In the genomic region with DNA sequence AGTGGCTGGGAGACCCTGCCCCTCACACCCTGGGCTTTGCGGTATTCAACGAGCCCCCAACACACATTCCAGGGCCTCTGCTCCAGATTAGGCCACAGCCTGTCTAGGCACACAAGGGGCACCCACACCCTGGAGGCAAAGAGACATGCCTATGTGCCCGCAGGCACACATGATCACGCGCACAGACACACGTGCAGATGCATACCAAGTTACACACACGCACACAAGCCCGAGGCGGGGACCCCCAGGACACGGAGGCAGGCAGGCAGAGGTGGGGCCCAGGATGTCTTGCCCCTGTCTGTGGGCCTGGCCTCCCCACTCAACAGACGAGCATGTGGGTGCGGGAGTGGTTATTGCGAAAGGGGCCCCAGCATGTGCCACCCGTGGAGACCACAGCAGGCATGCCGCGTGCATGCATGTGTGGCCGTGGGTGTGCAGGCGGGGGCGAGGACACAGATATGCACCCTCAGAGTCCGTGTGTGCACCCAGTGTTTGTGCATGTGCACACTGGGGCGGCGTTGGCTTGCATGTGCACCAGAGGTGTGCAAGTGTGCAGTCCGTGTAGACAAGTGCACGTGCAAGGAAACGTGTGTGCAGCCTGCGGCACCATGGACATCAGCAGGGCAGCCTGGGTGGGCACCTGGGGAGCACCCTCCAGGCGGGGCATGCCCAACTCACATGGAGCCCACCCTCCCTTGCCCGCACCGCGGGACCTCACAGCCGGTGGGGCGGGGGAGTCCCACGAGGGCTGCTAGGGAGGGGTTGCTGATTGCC, we compare ENCODE assay signal across 8 cellular contexts. TPM values are rescaled to one million over a fixed set of nuclear protein-coding genes. Genes with fewer than 3 reads are reported as not detected.
DNase-seq lines count a peak whose midpoint lies in the region; TF ChIP-seq lines count a peak whose summit lies in the region.
"Not testable (repeated sequence)": the region's sequence is repeated elsewhere in the genome, so short reads cannot be mapped to it uniquely, and the experiment has no call there.

No MANE protein-coding gene starts in this region.

- TF ChIP-seq CTCF in C4-2B (conservative IDR thresholded peaks at IDR 0.05); nephron progenitor cell (IDR thresholded peaks at IDR 0.05); suprapubic skin (IDR thresholded peaks at IDR 0.05): not testable (repeated sequence)

- not testable (repeated sequence) for H3K4me1 ChIP-seq in HUES48 (ENCODE audit: control insufficient read depth, insufficient read depth, low read length)
- H3K4me1 ChIP-seq in effector memory CD4-positive, alpha-beta T cell (ENCODE audit: control insufficient read depth, insufficient read depth, low read length, poor library complexity, severe bottlenecking), result peaks cover 10% of the 10 kb centered on the region
- peaks cover 19% of the 10 kb centered on the region for H3K4me1 ChIP-seq in suprapubic skin

- not testable (repeated sequence) for H3K9ac ChIP-seq in HUES48 (ENCODE audit: low read depth, low read length)

- DNase-seq in T-helper 2 cell treated with Interferon-gamma antibody and Interleukin-4, amounts not matched to agents 5 μg/mL and 100 μg/mL, for 36 hours (ENCODE audit: low spot score); activated naive CD4-positive, alpha-beta T cell treated with anti-CD3 and anti-CD28 coated beads, Interleukin-2, amount 10 ng/mL, durations not matched to agents 7 days and 5 days; effector memory CD4-positive, alpha-beta T cell; nephron progenitor cell; suprapubic skin (ENCODE audit: low spot score in 2 of 2): not testable (repeated sequence)

- WGBS in suprapubic skin, result 42% methylated on average over 7 of the region's 33 CpGs

- not testable (repeated sequence) for H3K27me3 ChIP-seq in HUES48 (ENCODE audit: control insufficient read depth, insufficient read depth, low read length); effector memory CD4-positive, alpha-beta T cell (replicated peaks; ENCODE audit: control insufficient read depth, insufficient read depth, low read length, poor library complexity, severe bottlenecking); suprapubic skin

- H3K27me3 Mint-ChIP-seq in T-helper 2 cell treated with Interferon-gamma antibody and Interleukin-4, amounts not matched to agents 5 μg/mL and 100 μg/mL, for 36 hours (ENCODE audit: low read depth), result not testable (repeated sequence)
- H3K27me3 Mint-ChIP-seq in activated naive CD4-positive, alpha-beta T cell treated with anti-CD3 and anti-CD28 coated beads, Interleukin-2, amount 10 ng/mL, durations not matched to agents 7 days and 5 days, result peaks cover 31% of the 10 kb centered on the region
- H3K27me3 Mint-ChIP-seq in nephron progenitor cell (ENCODE audit: low read depth, poor library complexity), result peaks cover 19% of the 10 kb centered on the region

- CTCF ChIA-PET in activated naive CD4-positive, alpha-beta T cell treated with anti-CD3 and anti-CD28 coated beads, Interleukin-2, amount 10 ng/mL, durations not matched to agents 7 days and 5 days (lab: Charles Lee), result not testable (repeated sequence)

- H3K4me1 Mint-ChIP-seq in T-helper 2 cell treated with Interferon-gamma antibody and Interleukin-4, amounts not matched to agents 5 μg/mL and 100 μg/mL, for 36 hours (ENCODE audit: low read depth); activated naive CD4-positive, alpha-beta T cell treated with anti-CD3 and anti-CD28 coated beads, Interleukin-2, amount 10 ng/mL, durations not matched to agents 7 days and 5 days: not testable (repeated sequence)
- peaks cover 19% of the 10 kb centered on the region for H3K4me1 Mint-ChIP-seq in nephron progenitor cell

- not testable (repeated sequence) for H3K36me3 Mint-ChIP-seq in T-helper 2 cell treated with Interferon-gamma antibody and Interleukin-4, amounts not matched to agents 5 μg/mL and 100 μg/mL, for 36 hours (ENCODE audit: low read depth); activated naive CD4-positive, alpha-beta T cell treated with anti-CD3 and anti-CD28 coated beads, Interleukin-2, amount 10 ng/mL, durations not matched to agents 7 days and 5 days; nephron progenitor cell (ENCODE audit: low read depth)

- H3K4me3 ChIP-seq in HUES48 (ENCODE audit: low read depth, low read length) (peak overlapping the region; percentile 75), iPS-18c (ENCODE audit: insufficient read depth, low read depth, low read length) (peak overlapping the region; percentile 53), suprapubic skin (peak overlapping the region; percentile 69)
- H3K4me3 ChIP-seq in effector memory CD4-positive, alpha-beta T cell (ENCODE audit: insufficient read depth, low read depth, low read length, poor library complexity, severe bottlenecking), result peak overlapping the region; percentile 29

- not testable (repeated sequence) for H3K9me3 Mint-ChIP-seq in T-helper 2 cell treated with Interferon-gamma antibody and Interleukin-4, amounts not matched to agents 5 μg/mL and 100 μg/mL, for 36 hours; activated naive CD4-positive, alpha-beta T cell treated with anti-CD3 and anti-CD28 coated beads, Interleukin-2, amount 10 ng/mL, durations not matched to agents 7 days and 5 days; nephron progenitor cell

- not testable (repeated sequence) for H3K27ac Mint-ChIP-seq in T-helper 2 cell treated with Interferon-gamma antibody and Interleukin-4, amounts not matched to agents 5 μg/mL and 100 μg/mL, for 36 hours; activated naive CD4-positive, alpha-beta T cell treated with anti-CD3 and anti-CD28 coated beads, Interleukin-2, amount 10 ng/mL, durations not matched to agents 7 days and 5 days; nephron progenitor cell

- not testable (repeated sequence) for TF ChIP-seq EP300 in suprapubic skin (IDR thresholded peaks at IDR 0.05)

- H3K9me3 ChIP-seq in HUES48 (ENCODE audit: control insufficient read depth, insufficient read depth, low read length); effector memory CD4-positive, alpha-beta T cell (ENCODE audit: control insufficient read depth, low read length); iPS-18c (ENCODE audit: control insufficient read depth, insufficient read depth, low read length); suprapubic skin: not testable (repeated sequence)

- peak overlapping the region; percentile 37 for H3K4me3 Mint-ChIP-seq in T-helper 2 cell treated with Interferon-gamma antibody and Interleukin-4, amounts not matched to agents 5 μg/mL and 100 μg/mL, for 36 hours
- peak overlapping the region; percentile 48 for H3K4me3 Mint-ChIP-seq in activated naive CD4-positive, alpha-beta T cell treated with anti-CD3 and anti-CD28 coated beads, Interleukin-2, amount 10 ng/mL, durations not matched to agents 7 days and 5 days
- H3K4me3 Mint-ChIP-seq in nephron progenitor cell, result peak overlapping the region; percentile 74

- TF ChIP-seq POLR2A in suprapubic skin (IDR thresholded peaks at IDR 0.05), result not testable (repeated sequence)

- H3K27ac ChIP-seq in C4-2B, result peak overlapping the region; percentile 66; the same call in 1 of the 2 replicates
- not testable (repeated sequence) for H3K27ac ChIP-seq in HUES48 (ENCODE audit: low read depth, low read length); effector memory CD4-positive, alpha-beta T cell (ENCODE audit: insufficient read depth, low read length, poor library complexity, severe bottlenecking); suprapubic skin

- H3K36me3 ChIP-seq in HUES48 (ENCODE audit: control insufficient read depth, insufficient read depth, low read length); effector memory CD4-positive, alpha-beta T cell (ENCODE audit: control insufficient read depth, insufficient read depth, low read length); suprapubic skin: not testable (repeated sequence)

RNA-seq across cellular contexts. Expression of gene RTN4R, which starts 1.3 kb away (rescaled TPM):
- total RNA-seq in suprapubic skin, result 10 to 100 TPM in 1 of 4 donors, 1 to 10 TPM in 3; 5.0 to 12.2 (median 9.2) TPM

RNA-seq across cellular contexts. Expression of gene DGCR6L, which starts 53.0 kb away (rescaled TPM):
- total RNA-seq in suprapubic skin, result 10 to 100 TPM; 45.9 to 75.2 (median 63.0) TPM
